ENCODE assay signal across 8 cellular contexts in genomic region chr7:12570529-12571461, GRCh38. TPM values are rescaled to one million over a fixed set of nuclear protein-coding genes. Genes with fewer than 3 reads are reported as not detected.
DNase-seq lines count a peak whose midpoint lies in the region; ATAC-seq and TF ChIP-seq lines count a peak whose summit lies in the region.

Gene SCIN, plus strand, starts transcription at chr7:12570720. Its CDS starts 67 bp downstream, at chr7:12570787.

- H3F3A ChIP-seq in neural progenitor cell (ENCODE audit: low read depth) = no peaks in the 10 kb centered on the region

- no peaks in the 10 kb centered on the region for H3K79me2 ChIP-seq in neural progenitor cell (ENCODE audit: low read depth)

- H3K9me3 Mint-ChIP-seq in neural progenitor cell = no peaks in the 10 kb centered on the region

- ATAC-seq in GM18502 (IDR thresholded peaks at IDR 0.05; ENCODE audit: poor library complexity, unreplicated experiment) (peak; percentile 40), foreskin keratinocyte (peak; percentile 76), GM21825 (IDR thresholded peaks at IDR 0.05; ENCODE audit: unreplicated experiment) (no peak), HG02678 (IDR thresholded peaks at IDR 0.05; ENCODE audit: unreplicated experiment) (no peak)

- H3K9ac ChIP-seq in neural progenitor cell = no peak within 1 kb of the TSS

- H2AFZ ChIP-seq in neural progenitor cell (replicated peaks) = peak within 1 kb of the TSS; percentile 60

- no peaks in the 10 kb centered on the region for H4K20me1 ChIP-seq in neural progenitor cell (ENCODE audit: low read depth)

- no peaks in the 10 kb centered on the region for H3K36me3 Mint-ChIP-seq in neural progenitor cell

- peak; percentile 92 for DNase-seq in ACHN
- DNase-seq in NCI-H128 (lab: John Stamatoyannopoulos, UW; ENCODE audit: unreplicated experiment) = peak; percentile 41
- peak; percentile 28 to 48 for DNase-seq in activated T-cell treated with anti-CD3 and anti-CD28 coated beads, Interleukin-2, amount 50 U/mL, for 48 hours
- no peak for DNase-seq in foreskin keratinocyte
- peak; percentile 61 for DNase-seq in neural progenitor cell (ENCODE audit: low spot score)

- H3K27me3 ChIP-seq in foreskin keratinocyte (peaks cover 26% of the 10 kb centered on the region), neural progenitor cell (peaks cover 55% of the 10 kb centered on the region)

- H3K4me1 ChIP-seq in foreskin keratinocyte = no peaks in the 10 kb centered on the region
- H3K4me1 ChIP-seq in neural progenitor cell = no peaks in the 10 kb centered on the region

- H3K4me3 ChIP-seq in neural progenitor cell = peak within 1 kb of the TSS; percentile 57

- H3K4me2 ChIP-seq in neural progenitor cell = peak within 1 kb of the TSS; percentile 96

- peak within 1 kb of the TSS; percentile 83 for H3K4me3 Mint-ChIP-seq in neural progenitor cell

- TF ChIP-seq CTCF in foreskin keratinocyte (conservative IDR thresholded peaks at IDR 0.05) (no peak), neural progenitor cell (IDR thresholded peaks at IDR 0.05) (no peak)

- in situ Hi-C loops in ACHN (cut with HindIII; ENCODE audit: low pct_ligation_motif_present, low pct_unique_long_range_greater_than_20kb, low sequenced_read_pairs) = no loop called here

- H3K27ac ChIP-seq in foreskin keratinocyte = no peak within 1 kb of the TSS
- no peak within 1 kb of the TSS for H3K27ac ChIP-seq in neural progenitor cell

- no peaks in the 10 kb centered on the region for H3K36me3 ChIP-seq in neural progenitor cell

- H3K9me3 ChIP-seq in neural progenitor cell (ENCODE audit: low read depth) = no peaks in the 10 kb centered on the region

- H3K27ac Mint-ChIP-seq in neural progenitor cell = no peak within 1 kb of the TSS

- peaks cover 11% of the 10 kb centered on the region for H3K4me1 Mint-ChIP-seq in neural progenitor cell

- peaks cover 21% of the 10 kb centered on the region for H3K27me3 Mint-ChIP-seq in neural progenitor cell (ENCODE audit: insufficient read depth, low read depth)

RNA-seq across cellular contexts. Expression of gene SCIN, which starts in this region (rescaled TPM):
- total RNA-seq in foreskin keratinocyte (0.32 TPM in 1 of 2 replicates, not detected in the other), neural progenitor cell (ENCODE audit: low replicate concordance) (not detected in 2 replicates)
- polyA plus RNA-seq in foreskin keratinocyte = 0.09 TPM in 1 of 2 replicates, not detected in the other

Comparison
In these comparisons a context has a peak if more than half of its experiments do, and no peak if none do; other contexts are left out.
1. Peak in ATAC-seq in foreskin keratinocyte; RNA of the gene not detected or under 1 TPM.
2. Peak in DNase-seq, H3K4me3 ChIP-seq and H3K4me2 ChIP-seq in neural progenitor cell; RNA of the gene not detected or under 1 TPM.
3. DNase-seq: peak in ACHN (single experiment), NCI-H128 (single experiment) and activated T-cell treated with anti-CD3 and anti-CD28 coated beads, Interleukin-2, amount 50 U/mL, for 48 hours (2 of 2); none in foreskin keratinocyte (0 of 2).